In the genomic region with DNA sequence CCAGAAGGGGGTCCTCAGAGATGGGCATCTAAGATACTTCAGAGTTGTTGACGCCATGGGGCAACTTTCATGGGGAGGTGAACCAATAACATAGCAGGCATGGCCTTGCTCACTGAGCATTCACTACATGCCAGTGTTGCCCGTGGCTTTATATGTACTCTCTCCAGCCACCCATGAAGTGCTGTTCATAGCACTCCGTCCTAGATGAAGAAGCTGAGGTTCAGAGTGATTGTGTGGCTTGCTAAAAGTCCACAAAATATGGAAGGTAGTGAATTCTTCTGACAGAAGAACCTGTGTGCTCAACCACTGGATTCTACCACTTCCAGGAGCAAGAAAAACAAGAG, we compare ENCODE assay signal across 9 cellular contexts. TPM values are rescaled to one million over a fixed set of nuclear protein-coding genes. Genes with fewer than 3 reads are reported as not detected.
DNase-seq lines count a peak whose midpoint lies in the region; ATAC-seq and TF ChIP-seq lines count a peak whose summit lies in the region.
"Had no signal": no experiment of that assay in that cellular context is flagged by ENCODE, and none has a peak within 500 bp of the region (broad histone marks: within the 10 kb centered on the region; RNA-seq: fewer than 3 reads in every experiment).

No MANE protein-coding gene starts in this region.

- H3K27ac ChIP-seq in heart right ventricle, result peak overlapping the region in 9 of 10 donors; percentile 6 to 72 (median 53)
- H3K27ac ChIP-seq in KMS-11, result peak overlapping the region; percentile 96
- peak overlapping the region; percentile 66 for H3K27ac ChIP-seq in hepatocyte

- peak overlapping the region; percentile 98 for H3K4me2 ChIP-seq in KMS-11
- no peak overlapping the region for H3K4me2 ChIP-seq in hepatocyte

- no peaks in the 10 kb centered on the region for H3K9me2 ChIP-seq in hepatocyte (replicated peaks; ENCODE audit: insufficient read depth)

- H3K36me3 Mint-ChIP-seq in type B pancreatic cell, result no peaks in the 10 kb centered on the region

- H3K4me1 Mint-ChIP-seq in type B pancreatic cell (ENCODE audit: unreplicated experiment), result peaks cover 18% of the 10 kb centered on the region

- H4K20me1 ChIP-seq in KMS-11 (ENCODE audit: insufficient read depth) (no peaks in the 10 kb centered on the region), hepatocyte (ENCODE audit: insufficient read depth, poor library complexity, severe bottlenecking) (no peaks in the 10 kb centered on the region)

- H3K4me3 Mint-ChIP-seq in type B pancreatic cell, result no peak overlapping the region

- 64 to 80% methylated on average over 3 of the region's 3 CpGs for WGBS in heart right ventricle, 2 donors
- WGBS in hepatocyte (ENCODE audit: low lambda C conversion rate, missing lambda C conversion rate), result 83% methylated on average over 3 of the region's 3 CpGs

- intact Hi-C loops in heart right ventricle (cut with DNase I), result loop anchor here in 1 of 10 donors (5.0 kb wide), 1 partner anchor 36 kb away; no protein-coding TSS in a partner anchor
- intact Hi-C loops in Right ventricle myocardium superior (cut with DNase I), result no loop called here

- no peaks in the 10 kb centered on the region for H3K9me3 ChIP-seq in heart right ventricle
- H3K9me3 ChIP-seq in hepatocyte (ENCODE audit: low read depth), result no peaks in the 10 kb centered on the region

- H3K9ac ChIP-seq in KMS-11, result peak overlapping the region; percentile 47; the same call in 1 of the 2 replicates

- no peaks in the 10 kb centered on the region for H3K27me3 Mint-ChIP-seq in type B pancreatic cell

- peaks cover 10 to 77% (median 27%) of the 10 kb centered on the region in 9 donors for H3K4me1 ChIP-seq in heart right ventricle
- H3K4me1 ChIP-seq in KMS-11 (ENCODE audit: low read depth, poor library complexity, severe bottlenecking), result peaks cover 94% of the 10 kb centered on the region
- peaks cover 27% of the 10 kb centered on the region for H3K4me1 ChIP-seq in hepatocyte (ENCODE audit: insufficient read depth)

- DNase-seq in heart right ventricle (no peak), Right ventricle myocardium superior (no peak), hepatocyte (ENCODE audit: low spot score) (no peak), type B pancreatic cell (ENCODE audit: extremely low spot score, unreplicated experiment) (no peak), retina (no peak), NCI-H1417 (lab: John Stamatoyannopoulos, UW) (no peak)
- DNase-seq in central memory CD4-positive, alpha-beta T cell, result no peak

- ATAC-seq in heart right ventricle (no peak), Right ventricle myocardium superior (ENCODE audit: poor library complexity) (no peak)

- H2AFZ ChIP-seq in KMS-11 (ENCODE audit: low read depth) (peak overlapping the region; percentile 14; the same call in 1 of the 2 replicates), hepatocyte (no peak overlapping the region)

- H3K4me3 ChIP-seq in heart right ventricle (no peak overlapping the region), KMS-11 (IDR thresholded peaks at IDR 0.05; ENCODE audit: insufficient read depth, low read depth, low read length) (no peak overlapping the region), hepatocyte (no peak overlapping the region)

- peak overlapping the region; percentile 56 for H3K27ac Mint-ChIP-seq in type B pancreatic cell

- TF ChIP-seq CTCF in heart right ventricle (IDR thresholded peaks at IDR 0.05) (no peak), KMS-11 (conservative IDR thresholded peaks at IDR 0.05; ENCODE audit: low read depth, low read length) (0 out of 2 replicates have a peak, but pooled peaks have one; percentile 22), hepatocyte (IDR thresholded peaks at IDR 0.05; ENCODE audit: poor library complexity) (no peak), type B pancreatic cell (conservative IDR thresholded peaks at IDR 0.05) (no peak)

- H3K27me3 ChIP-seq in heart right ventricle (no peaks in the 10 kb centered on the region), KMS-11 (ENCODE audit: insufficient read depth, low read depth) (no peaks in the 10 kb centered on the region), hepatocyte (no peaks in the 10 kb centered on the region)

- no peaks in the 10 kb centered on the region for H3K9me3 Mint-ChIP-seq in type B pancreatic cell
- H3K9me3 Mint-ChIP-seq: CD8-positive, alpha-beta memory T cell had no signal

- H3K79me2 ChIP-seq in KMS-11 (ENCODE audit: insufficient read depth, low read depth) (peaks cover 57% of the 10 kb centered on the region), hepatocyte (peaks cover 43% of the 10 kb centered on the region)

- H3K36me3 ChIP-seq in heart right ventricle, result peaks cover 0 to 3% (median 0%) of the 10 kb centered on the region in 9 donors
- no peaks in the 10 kb centered on the region for H3K36me3 ChIP-seq in KMS-11 (ENCODE audit: insufficient read depth)
- no peaks in the 10 kb centered on the region for H3K36me3 ChIP-seq in hepatocyte (replicated peaks; ENCODE audit: insufficient read depth, low read depth)

RNA-seq across cellular contexts. Expression of gene SEMA4B, which starts 9.8 kb away (rescaled TPM):
- 10 to 100 TPM in 9 of 10 donors, 1 to 10 TPM in 1; 9.9 to 76.7 (median 15.1) TPM for total RNA-seq in heart right ventricle
- polyA plus RNA-seq in heart right ventricle, result 10 to 100 TPM; 24.7 to 27.0 TPM
- 24.6 TPM for total RNA-seq in Right ventricle myocardium superior
- total RNA-seq in hepatocyte, result 19.2 and 27.8 TPM in 2 replicates
- 43.5 and 47.9 TPM in 2 replicates for polyA plus RNA-seq in hepatocyte
- 28.0 and 28.9 TPM in 2 replicates for total RNA-seq in type B pancreatic cell (ENCODE audit: low replicate concordance)

RNA-seq across cellular contexts. Expression of gene CIB1, which starts 42.4 kb away (rescaled TPM):
- 10 to 100 TPM; 70.5 to 95.6 (median 77.7) TPM for total RNA-seq in heart right ventricle
- polyA plus RNA-seq in heart right ventricle, result 100 to 1,000 TPM in 1 of 2 donors, 10 to 100 TPM in 1; 80.2 to 144 TPM
- 71.6 TPM for total RNA-seq in Right ventricle myocardium superior
- total RNA-seq in hepatocyte, result 49.6 and 53.3 TPM in 2 replicates
- 161 and 163 TPM in 2 replicates for polyA plus RNA-seq in hepatocyte
- total RNA-seq in type B pancreatic cell (ENCODE audit: low replicate concordance), result 31.6 and 36.8 TPM in 2 replicates

RNA-seq across cellular contexts. Expression of gene GDPGP1, which starts 42.7 kb away (rescaled TPM):
- total RNA-seq in heart right ventricle (10 to 100 TPM; 11.4 to 16.3 (median 13.0) TPM), Right ventricle myocardium superior (9.1 TPM), hepatocyte (5.1 and 6.8 TPM in 2 replicates), type B pancreatic cell (ENCODE audit: low replicate concordance) (6.1 and 9.6 TPM in 2 replicates)
- polyA plus RNA-seq in heart right ventricle (1 to 10 TPM; 3.0 to 4.9 TPM), hepatocyte (0.56 and 1.7 TPM in 2 replicates)

RNA-seq across cellular contexts. Expression of gene TTLL13, which starts 58.0 kb away (rescaled TPM):
- total RNA-seq in heart right ventricle, result under 1 TPM in 6 of 10 donors, not detected in 4; 0.19 to 0.78 (median 0.24) TPM
- under 1 TPM; 0.09 to 0.44 TPM for polyA plus RNA-seq in heart right ventricle
- total RNA-seq in Right ventricle myocardium superior, result not detected
- not detected in 2 replicates for total RNA-seq in hepatocyte
- polyA plus RNA-seq in hepatocyte, result 0.27 TPM in 1 of 2 replicates, not detected in the other
- total RNA-seq in type B pancreatic cell (ENCODE audit: low replicate concordance), result 0.58 TPM in 1 of 2 replicates, not detected in the other
